ENCODE assay signal across 3 cellular contexts in genomic region chr16:62929593-62929992, GRCh38.
"Had no signal": no experiment of that assay in that cellular context is flagged by ENCODE, and none has a peak within 500 bp of the region (broad histone marks: within the 10 kb centered on the region; RNA-seq: fewer than 3 reads in every experiment).

No MANE protein-coding gene starts in this region.

- H3K4me3 ChIP-seq: GM12878 had no signal

- DNase-seq: GDM1, GF-D8 had no signal
